ENCODE assay signal across 8 cellular contexts in the genomic region with DNA sequence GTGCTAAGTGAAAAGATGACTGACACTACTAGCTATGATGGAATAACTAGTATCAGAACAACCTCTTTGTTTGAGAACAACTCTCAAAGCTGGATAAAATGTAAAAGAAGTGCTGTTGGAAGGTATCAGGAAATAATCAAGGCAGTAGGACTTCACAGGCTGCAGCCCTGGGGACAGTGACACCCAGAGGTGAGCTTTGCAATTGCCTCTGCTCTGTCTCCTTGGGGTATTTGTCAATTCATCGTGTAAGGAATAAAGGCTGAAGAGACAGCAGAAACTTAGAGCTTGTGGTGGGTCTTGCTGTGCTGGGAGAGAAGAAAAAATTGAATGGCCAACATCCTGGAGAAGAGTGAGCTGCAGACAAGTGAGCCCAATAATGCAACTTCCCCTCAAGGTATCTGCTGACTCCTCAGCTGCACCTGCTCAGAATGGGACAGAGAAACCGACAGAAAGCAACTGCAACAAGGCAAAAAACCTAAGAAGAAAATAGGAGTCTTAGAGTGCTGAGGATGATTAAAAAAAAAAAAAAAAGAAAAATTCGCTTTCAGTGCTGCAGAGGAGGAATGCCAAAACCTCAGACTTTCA.
A peak's percentile ranks its signal among the peaks of the same experiment; 100 is the strongest.
DNase-seq lines count a peak whose midpoint lies in the region; ATAC-seq and TF ChIP-seq lines count a peak whose summit lies in the region.

No MANE protein-coding gene starts in this region.

- CTCF ChIA-PET in HEK293T (lab: Yijun Ruan, JAX): interaction anchor here (0.6 to 1.5 kb wide), 9 partner anchors 9 to 137 kb away, joined by 3 to 7 read pairs (median 4); no protein-coding TSS in a partner anchor

- peaks cover 6% of the 10 kb centered on the region for H3K27me3 Mint-ChIP-seq in neural crest cell (ENCODE audit: low read depth)

- ATAC-seq in omental fat pad (ENCODE audit: low FRiP score): no peak

- H3K27me3 ChIP-seq in brain microvascular endothelial cell (replicated peaks): no peaks in the 10 kb centered on the region
- no peaks in the 10 kb centered on the region for H3K27me3 ChIP-seq in Peyer's patch

- peak; percentile 14 for DNase-seq in A172 (ENCODE audit: low spot score)
- DNase-seq in GM04503 (ENCODE audit: low read depth): peak; percentile 4
- DNase-seq in HEK293T (ENCODE audit: extremely low spot score): peak; percentile 66
- DNase-seq in NCI-H1105 treated with DMSO at 0.1 percent for 48 hours (lab: John Stamatoyannopoulos, UW): peak; percentile 36
- DNase-seq in brain microvascular endothelial cell: peak; percentile 32
- peak; percentile 18 for DNase-seq in neural crest cell (ENCODE audit: low read depth, low spot score)
- no peak for DNase-seq in omental fat pad (ENCODE audit: low spot score)
- DNase-seq in Peyer's patch: no peak

- no peak for TF ChIP-seq POLR2A in Peyer's patch (IDR thresholded peaks at IDR 0.05)

- in situ Hi-C loops in brain microvascular endothelial cell (cut with HindIII; ENCODE audit: low pct_ligation_motif_present, low sequenced_read_pairs): no loop called here

- H3K4me3 ChIP-seq in brain microvascular endothelial cell (ENCODE audit: low read depth, low read length) (no peak overlapping the region), Peyer's patch (no peak overlapping the region)

- H3K27ac ChIP-seq in brain microvascular endothelial cell (no peak overlapping the region), Peyer's patch (no peak overlapping the region)

- no peaks in the 10 kb centered on the region for H3K9me3 Mint-ChIP-seq in neural crest cell

- H3K4me1 ChIP-seq in Peyer's patch: no peaks in the 10 kb centered on the region

- no peaks in the 10 kb centered on the region for H3K9me3 ChIP-seq in Peyer's patch

- no peak overlapping the region for H3K27ac Mint-ChIP-seq in neural crest cell (ENCODE audit: unreplicated experiment)

- TF ChIP-seq CTCF in brain microvascular endothelial cell (IDR thresholded peaks at IDR 0.05; ENCODE audit: low read depth, low read length, missing control alignments): peak; percentile 89
- TF ChIP-seq CTCF in neural crest cell (conservative IDR thresholded peaks at IDR 0.05): peak; percentile 71
- no peak for TF ChIP-seq CTCF in omental fat pad (IDR thresholded peaks at IDR 0.05)
- TF ChIP-seq CTCF in Peyer's patch (IDR thresholded peaks at IDR 0.05): peak in 3 of 6 experiments; percentile 10 to 22 (median 20)

- POLR2A ChIA-PET in HEK293T (lab: Yijun Ruan, JAX): no interaction called here

- no peak overlapping the region for H3K4me3 Mint-ChIP-seq in neural crest cell

- H3K4me1 Mint-ChIP-seq in neural crest cell: peaks cover 6% of the 10 kb centered on the region

- no peaks in the 10 kb centered on the region for H3K36me3 ChIP-seq in brain microvascular endothelial cell (replicated peaks)
- no peaks in the 10 kb centered on the region for H3K36me3 ChIP-seq in Peyer's patch

- H3K36me3 Mint-ChIP-seq in neural crest cell (ENCODE audit: low read depth): no peaks in the 10 kb centered on the region

TF ChIP-seq in HEK293T, 16 proteins besides CTCF, POLR2A, EP300 and RAD21:
- TF ChIP-seq ELF4 (IDR thresholded peaks at IDR 0.05) (no peak), HDGF (IDR thresholded peaks at IDR 0.05; ENCODE audit: borderline replicate concordance) (no peak), TARDBP (IDR thresholded peaks at IDR 0.05) (no peak), FOXA1 (IDR thresholded peaks at IDR 0.05) (no peak), SP1 (IDR thresholded peaks at IDR 0.05) (no peak), BHLHE40 (IDR thresholded peaks at IDR 0.05; ENCODE audit: borderline replicate concordance) (no peak), CTBP1 (IDR thresholded peaks at IDR 0.05; ENCODE audit: borderline replicate concordance) (no peak)

Comparison
In these comparisons a context has a peak if more than half of its experiments do, and no peak if none do; other contexts are left out.
1. DNase-seq: peak in A172 (single experiment), GM04503 (single experiment), HEK293T (single experiment), NCI-H1105 treated with DMSO at 0.1 percent for 48 hours (single experiment), brain microvascular endothelial cell (single experiment) and neural crest cell (single experiment); none in omental fat pad (single experiment) and Peyer's patch (0 of 3).
2. CTCF ChIP-seq: peak in brain microvascular endothelial cell (single experiment) and neural crest cell (single experiment); none in omental fat pad (0 of 3).